In the genomic region with DNA sequence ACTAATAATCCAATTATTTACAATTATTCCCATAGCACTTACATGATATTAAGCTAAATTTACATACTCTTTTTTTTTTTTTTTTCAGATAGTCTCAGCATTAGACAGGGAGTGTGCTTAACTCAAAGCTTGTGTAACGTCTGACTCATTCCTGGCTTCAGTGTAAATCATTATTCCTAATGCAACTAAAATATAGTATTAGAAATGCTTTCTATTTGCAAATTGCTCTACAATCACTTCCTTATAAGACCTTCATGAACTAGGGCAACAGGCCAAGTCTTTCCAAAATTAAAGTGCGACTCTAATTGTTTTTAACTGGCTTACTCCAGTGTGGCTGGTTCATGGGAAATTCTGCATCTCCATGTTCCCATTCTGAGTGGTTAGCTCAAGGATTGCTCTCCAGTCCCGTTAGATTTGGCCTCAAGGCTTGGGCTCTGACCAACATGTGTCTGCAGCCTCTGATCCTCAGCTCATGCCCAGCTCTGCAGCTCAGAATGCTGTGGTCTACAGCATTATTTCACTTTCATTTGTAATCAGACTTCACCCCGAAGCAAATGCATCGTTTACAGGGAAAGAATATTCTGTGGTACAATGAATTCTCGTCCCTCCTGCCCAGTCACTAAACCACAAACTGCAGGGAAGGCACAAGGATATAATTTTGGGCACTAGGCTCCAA, we compare ENCODE assay signal across 8 cellular contexts.
A peak's percentile ranks its signal among the peaks of the same experiment; 100 is the strongest.
DNase-seq lines count a peak whose midpoint lies in the region; ATAC-seq and TF ChIP-seq lines count a peak whose summit lies in the region.

No MANE protein-coding gene starts in this region.

- H3K4me1 ChIP-seq in mammary epithelial cell (ENCODE audit: insufficient read depth, low read length) (peaks cover 4% of the 10 kb centered on the region), subcutaneous abdominal adipose tissue (ENCODE audit: control insufficient read depth in 5 of 5, insufficient read depth in 5 of 5, low read length in 5 of 5) (peaks cover 3 to 44% (median 25%) of the 10 kb centered on the region in 5 donors)

- no peaks in the 10 kb centered on the region for H4K20me1 ChIP-seq in mammary epithelial cell (ENCODE audit: insufficient read depth, low read length)

- H3K27me3 ChIP-seq in mammary epithelial cell (ENCODE audit: insufficient read depth, low read length) (no peaks in the 10 kb centered on the region), subcutaneous abdominal adipose tissue (ENCODE audit: control insufficient read depth in 5 of 5, insufficient read depth in 4 of 5, low read length in 5 of 5) (no peaks in the 10 kb centered on the region)

- WGBS in mammary epithelial cell (ENCODE audit: low coverage, missing lambda C conversion rate) = 71% methylated on average over 6 of the region's 6 CpGs

- H3K9ac ChIP-seq in mammary epithelial cell (ENCODE audit: insufficient read depth, low read length) (no peak overlapping the region), subcutaneous abdominal adipose tissue (ENCODE audit: low read length in 5 of 5) (peak overlapping the region in 3 of 5 donors; percentile 60 to 75 (median 63))

- in situ Hi-C loops in mammary epithelial cell (cut with MboI; ENCODE audit: low sequenced_read_pairs in 2 of 2) = no loop called here

- H3K36me3 ChIP-seq in mammary epithelial cell (ENCODE audit: insufficient read depth, low read length) (no peaks in the 10 kb centered on the region), subcutaneous abdominal adipose tissue (ENCODE audit: control insufficient read depth in 5 of 5, insufficient read depth in 5 of 5, low read length in 5 of 5) (peaks cover 0 to 3% (median 0%) of the 10 kb centered on the region in 5 donors)

- no peak overlapping the region for H3K4me3 ChIP-seq in mammary epithelial cell (replicated peaks in 1 of 3; ENCODE audit: insufficient read depth in 1 of 3, low read depth in 2 of 3, low read length in 3 of 3)
- H3K4me3 ChIP-seq in subcutaneous abdominal adipose tissue (ENCODE audit: low read depth in 1 of 5, low read length in 5 of 5) = peak overlapping the region in 4 of 5 donors; percentile 15 to 43 (median 24)

- no peaks in the 10 kb centered on the region for H3K79me2 ChIP-seq in mammary epithelial cell (ENCODE audit: insufficient read depth, low read length)

- H3K9me3 ChIP-seq in mammary epithelial cell (replicated peaks; ENCODE audit: insufficient read depth, low read length) (no peaks in the 10 kb centered on the region), subcutaneous abdominal adipose tissue (ENCODE audit: control insufficient read depth in 5 of 5, low read length in 5 of 5) (no peaks in the 10 kb centered on the region)

- H3K4me2 ChIP-seq in mammary epithelial cell (ENCODE audit: insufficient read depth, low read depth, low read length) = peak overlapping the region; percentile 8

- DNase-seq in GM19238 (ENCODE audit: insufficient read length, low spot score) (peak; percentile 34), mammary epithelial cell (peak; percentile 48), substantia nigra (lab: John Stamatoyannopoulos, UW) (no peak), activated gamma-delta T cell treated with Interleukin-2 at 50 U/mL for 16 hours (no peak), NCI-H748 treated with DMSO at 0.1 percent for 48 hours (lab: John Stamatoyannopoulos, UW) (no peak), SKM-1 treated with dmso at 0.1 percent for 144 hours (lab: John Stamatoyannopoulos, UW; ENCODE audit: unreplicated experiment) (no peak)

- TF ChIP-seq CTCF in mammary epithelial cell (conservative IDR thresholded peaks at IDR 0.05 in 1 of 2, IDR thresholded peaks at IDR 0.05 in 1 of 2; ENCODE audit: extremely low read depth in 1 of 2, insufficient read depth in 1 of 2, low read depth in 1 of 2, low read length in 2 of 2) = no peak

- intact Hi-C loops in mammary epithelial cell (cut with micrococcal nuclease) = no loop called here

- dilution Hi-C loops in mammary epithelial cell (cut with HindIII; ENCODE audit: low sequenced_read_pairs) = no loop called here

- H3K27ac ChIP-seq in mammary epithelial cell (ENCODE audit: insufficient read depth, low read depth, low read length) (no peak overlapping the region), subcutaneous abdominal adipose tissue (ENCODE audit: low read depth, low read length) (peak overlapping the region; percentile 90), substantia nigra (ENCODE audit: low read depth, low read length, poor library complexity, severe bottlenecking) (no peak overlapping the region)

- no peak overlapping the region for H2AFZ ChIP-seq in mammary epithelial cell (ENCODE audit: low read depth, low read length)

- BruUV-seq in mammary epithelial cell (replicated peaks; lab: Mats Ljungman, UMichigan) = no TSS peak

- CTCF ChIA-PET in mammary epithelial cell (lab: Charles Lee; ENCODE audit: low non-redundant PET) = no interaction called here

- peak; percentile 74 for ATAC-seq in HG03095 (IDR thresholded peaks at IDR 0.05; ENCODE audit: unreplicated experiment)

Comparison
In these comparisons a context has a peak if more than half of its experiments do, and no peak if none do; other contexts are left out.
1. DNase-seq: peak in GM19238 (single experiment) and mammary epithelial cell (single experiment); none in substantia nigra (0 of 49), activated gamma-delta T cell treated with Interleukin-2 at 50 U/mL for 16 hours (single experiment), NCI-H748 treated with DMSO at 0.1 percent for 48 hours (single experiment) and SKM-1 treated with dmso at 0.1 percent for 144 hours (single experiment).
2. H3K4me3 ChIP-seq: peak in subcutaneous abdominal adipose tissue (4 of 5); none in mammary epithelial cell (0 of 3).